8 cellular contexts compared by ENCODE assay signal in genomic region chr17:66301864-66302741, GRCh38. TPM values are rescaled to one million over a fixed set of nuclear protein-coding genes. Genes with fewer than 3 reads are reported as not detected.
A peak's percentile ranks its signal among the peaks of the same experiment; 100 is the strongest.
DNase-seq lines count a peak whose midpoint lies in the region; ATAC-seq and TF ChIP-seq lines count a peak whose summit lies in the region.

TSS of gene PRKCA (plus strand) at chr17:66302613.

- under 1% methylated on average over 104 of the region's 117 CpGs for WGBS in thymus

- POLR2A ChIA-PET in CD4-positive, alpha-beta T cell (lab: Charles Lee) = interaction anchor here (0.6 to 4.9 kb wide), 7 partner anchors 13 to 1317 kb away, joined by 3 to 44 read pairs (median 4); no protein-coding TSS in a partner anchor

- H3K27ac Mint-ChIP-seq in CD4-positive, alpha-beta T cell = peak within 1 kb of the TSS; percentile 85
- peak within 1 kb of the TSS; percentile 89 to 98 for H3K27ac Mint-ChIP-seq in activated naive CD4-positive, alpha-beta T cell treated with anti-CD3 and anti-CD28 coated beads, Interleukin-2, amount 50 U/mL, for 72 hours

- peak within 1 kb of the TSS; percentile 56 for H3K27ac ChIP-seq in CD4-positive, alpha-beta T cell (ENCODE audit: low read depth, low read length)
- no peak within 1 kb of the TSS for H3K27ac ChIP-seq in HUES6 (ENCODE audit: low read depth, low read length)
- H3K27ac ChIP-seq in thymus (ENCODE audit: low read depth) = no peak within 1 kb of the TSS

- no peaks in the 10 kb centered on the region for H3K27me3 Mint-ChIP-seq in CD4-positive, alpha-beta T cell

- H3K9me3 Mint-ChIP-seq in CD4-positive, alpha-beta T cell = no peaks in the 10 kb centered on the region
- no peaks in the 10 kb centered on the region for H3K9me3 Mint-ChIP-seq in activated naive CD4-positive, alpha-beta T cell treated with anti-CD3 and anti-CD28 coated beads, Interleukin-2, amount 50 U/mL, for 72 hours

- intact Hi-C loops in CD4-positive, alpha-beta T cell (cut with DNase I, micrococcal nuclease) = loop anchor here (5.0 kb wide), 7 partner anchors 40 to 130 kb away; partner anchors contain the start of gene CEP112 (in 1 of the 2)

- CTCF ChIA-PET in CD4-positive, alpha-beta T cell (lab: Charles Lee) = no interaction called here

- H3K9me3 ChIP-seq in CD4-positive, alpha-beta T cell (ENCODE audit: control insufficient read depth, low read length) = no peaks in the 10 kb centered on the region
- H3K9me3 ChIP-seq in HUES6 (ENCODE audit: control insufficient read depth, insufficient read depth, low read depth, low read length) (no peaks in the 10 kb centered on the region), thymus (ENCODE audit: control insufficient read depth) (no peaks in the 10 kb centered on the region)

- H3K27me3 ChIP-seq in CD4-positive, alpha-beta T cell (ENCODE audit: control insufficient read depth, insufficient read depth, low read length) = no peaks in the 10 kb centered on the region
- peaks cover 33% of the 10 kb centered on the region for H3K27me3 ChIP-seq in HUES6 (ENCODE audit: control insufficient read depth, insufficient read depth, low read length)
- H3K27me3 ChIP-seq in thymus (ENCODE audit: control insufficient read depth, insufficient read depth) = peaks cover 45% of the 10 kb centered on the region

- TF ChIP-seq CTCF in CD4-positive, alpha-beta T cell (IDR thresholded peaks at IDR 0.05) = no peak
- TF ChIP-seq CTCF in omental fat pad (IDR thresholded peaks at IDR 0.05) = no peak

- H3K36me3 ChIP-seq in HUES6 (ENCODE audit: control insufficient read depth, insufficient read depth, low read length) (no peaks in the 10 kb centered on the region), thymus (ENCODE audit: control insufficient read depth, insufficient read depth) (no peaks in the 10 kb centered on the region)

- ATAC-seq in CD4-positive, alpha-beta T cell (ENCODE audit: poor library complexity) = peak; percentile 74
- ATAC-seq in GM19467 (IDR thresholded peaks at IDR 0.05; ENCODE audit: unreplicated experiment) (peak; percentile 78), SK-N-SH treated with all-trans-retinoic acid at 6 μM for 48 hours (peak; percentile 43), omental fat pad (ENCODE audit: low FRiP score) (peak; percentile 88)
- ATAC-seq in activated naive CD4-positive, alpha-beta T cell treated with anti-CD3 and anti-CD28 coated beads, Interleukin-2, amount 50 U/mL, for 72 hours = peak; percentile 75 to 77

- H3K36me3 Mint-ChIP-seq in CD4-positive, alpha-beta T cell (ENCODE audit: low read depth) = peaks cover 29% of the 10 kb centered on the region
- peaks cover 35 to 58% of the 10 kb centered on the region in 2 donors for H3K36me3 Mint-ChIP-seq in activated naive CD4-positive, alpha-beta T cell treated with anti-CD3 and anti-CD28 coated beads, Interleukin-2, amount 50 U/mL, for 72 hours

- peak within 1 kb of the TSS; percentile 36 for H3K9ac ChIP-seq in HUES6 (ENCODE audit: low read length)

- peak within 1 kb of the TSS; percentile 100 for H3K4me3 Mint-ChIP-seq in CD4-positive, alpha-beta T cell

- peaks cover 15% of the 10 kb centered on the region for H3K4me1 ChIP-seq in HUES6 (ENCODE audit: control insufficient read depth, insufficient read depth, low read length)
- H3K4me1 ChIP-seq in thymus (ENCODE audit: control insufficient read depth, insufficient read depth, low read length) = peaks cover 4% of the 10 kb centered on the region

- H3K4me1 Mint-ChIP-seq in CD4-positive, alpha-beta T cell (ENCODE audit: low read depth) = peaks cover 71% of the 10 kb centered on the region

- DNase-seq in CD4-positive, alpha-beta T cell = peak; percentile 51 to 78 (median 65)
- DNase-seq in activated naive CD4-positive, alpha-beta T cell treated with anti-CD3 and anti-CD28 coated beads, Interleukin-2, amount 50 U/mL, for 72 hours (ENCODE audit: low spot score in 2 of 2) = peak; percentile 80 to 83
- DNase-seq in glomerular visceral epithelial cell (ENCODE audit: extremely low spot score) (peak; percentile 88), omental fat pad (ENCODE audit: low spot score) (peak; percentile 26)

- H3K4me3 ChIP-seq in HUES6 (ENCODE audit: low read depth, low read length) (peak within 1 kb of the TSS; percentile 90), thymus (ENCODE audit: low read length) (peak within 1 kb of the TSS; percentile 65)

TF ChIP-seq in SK-N-SH treated with all-trans-retinoic acid at 6 μM for 48 hours, 23 proteins besides CTCF, POLR2A, EP300 and RAD21:
- peak; percentile 82; the same call in 1 of the 2 replicates for TF ChIP-seq CSDC2 (CRISPR knock-in tag; IDR thresholded peaks at IDR 0.05)
- no peak for TF ChIP-seq TCF4 (CRISPR knock-in tag; IDR thresholded peaks at IDR 0.05; ENCODE audit: borderline replicate concordance)
- no peak for TF ChIP-seq ZNF70 (CRISPR knock-in tag; IDR thresholded peaks at IDR 0.05)
- TF ChIP-seq SNAI2 (CRISPR knock-in tag; IDR thresholded peaks at IDR 0.05) = no peak
- no peak for TF ChIP-seq POU6F1 (CRISPR knock-in tag; IDR thresholded peaks at IDR 0.05; ENCODE audit: borderline replicate concordance, low read depth)
- no peak for TF ChIP-seq OSR1 (CRISPR knock-in tag; IDR thresholded peaks at IDR 0.05)

RNA-seq across cellular contexts. Expression of gene PRKCA, which starts in this region (rescaled TPM):
- total RNA-seq in CD4-positive, alpha-beta T cell = 10 to 100 TPM; 84.8 to 88.6 TPM
- 100 to 1,000 TPM; 104 to 119 TPM for total RNA-seq in activated naive CD4-positive, alpha-beta T cell treated with anti-CD3 and anti-CD28 coated beads, Interleukin-2, amount 50 U/mL, for 72 hours
- total RNA-seq in omental fat pad = 10 to 100 TPM in 2 of 4 donors, 1 to 10 TPM in 2; 6.7 to 14.3 (median 10.3) TPM
- 2.7 TPM for polyA plus RNA-seq in thymus

Comparison
In these comparisons a context has a peak if more than half of its experiments do, and no peak if none do; other contexts are left out.
1. RNA of gene PRKCA (total RNA-seq): 104 to 119 TPM in activated naive CD4-positive, alpha-beta T cell treated with anti-CD3 and anti-CD28 coated beads, Interleukin-2, amount 50 U/mL, for 72 hours and 84.8 to 88.6 TPM in CD4-positive, alpha-beta T cell; 6.7 to 14.3 TPM in omental fat pad; every median in the first group is over 4 times any median in the second.
2. DNase-seq: peak in every context shown above with its lines; median percentile 88 in glomerular visceral epithelial cell; 82 in activated naive CD4-positive, alpha-beta T cell treated with anti-CD3 and anti-CD28 coated beads, Interleukin-2, amount 50 U/mL, for 72 hours; 65 in CD4-positive, alpha-beta T cell; 26 in omental fat pad.
3. Peak in every context shown above with its lines, with median percentiles within 50 percentile points of each other: ATAC-seq.